In the genomic region with DNA sequence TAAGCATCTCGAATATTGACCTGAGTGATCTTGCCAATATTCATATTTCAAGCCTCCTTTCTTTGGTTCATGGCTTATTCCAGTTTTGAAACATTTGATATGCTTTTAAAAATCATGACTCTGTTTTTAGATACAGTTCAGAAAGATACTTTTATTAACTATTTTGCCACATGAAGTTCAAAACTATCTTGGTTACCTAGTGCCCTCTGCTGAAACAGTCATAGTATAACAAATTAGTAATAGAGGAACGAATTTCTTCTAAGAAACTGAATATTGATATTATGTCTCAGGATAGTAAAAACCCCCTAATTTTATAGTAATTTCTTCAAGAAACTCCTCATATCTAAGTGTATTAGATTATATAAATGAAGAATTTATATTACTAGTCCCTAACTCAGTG, we compare ENCODE assay signal across 9 cellular contexts. TPM values are rescaled to one million over a fixed set of nuclear protein-coding genes. Genes with fewer than 3 reads are reported as not detected.
DNase-seq lines count a peak whose midpoint lies in the region; ATAC-seq, FAIRE-seq and TF ChIP-seq lines count a peak whose summit lies in the region.
"Had no signal": no experiment of that assay in that cellular context is flagged by ENCODE, and none has a peak within 500 bp of the region (broad histone marks: within the 10 kb centered on the region; RNA-seq: fewer than 3 reads in every experiment).

No MANE protein-coding gene starts in this region.

- H3K4me3 ChIP-seq in GM12878, result no peak overlapping the region

- H3K27me3 Mint-ChIP-seq in mesothelial cell of epicardium (ENCODE audit: low read depth), result no peaks in the 10 kb centered on the region

- no peak for TF ChIP-seq POLR2A in GM12878 (IDR thresholded peaks at IDR 0.05; ENCODE audit: low read depth, low read length)

- H3K4me1 ChIP-seq in GM12878 (ENCODE audit: control insufficient read depth, insufficient read depth, low read length), result no peaks in the 10 kb centered on the region

- RAD21 ChIA-PET in GM12878 (lab: Charles Lee; ENCODE audit: unreplicated experiment), result no interaction called here

- H3K27ac Mint-ChIP-seq in mesothelial cell of epicardium, result no peak overlapping the region
- H3K27ac Mint-ChIP-seq: activated B cell treated with CpG ODN at 0.5 μM for 24 hours had no signal

- WGBS in GM12878 (ENCODE audit: insufficient coverage, insufficient replicate concordance, low lambda C conversion rate, missing lambda C conversion rate), result 15% methylated on average over 2 of the region's 2 CpGs

- no peak overlapping the region for H2AFZ ChIP-seq in GM12878 (ENCODE audit: control insufficient read depth, low read depth, low read length)

- in situ Hi-C loops in GM12878 (cut with MboI), result loop anchor here (10.0 to 25.0 kb wide), 2 partner anchors 640 to 663 kb away; no protein-coding TSS in a partner anchor

- FAIRE-seq in GM12878 (lab: Jason Lieb, UNC), result no peak

- no peak overlapping the region for H3K4me3 Mint-ChIP-seq in mesothelial cell of epicardium
- H3K4me3 Mint-ChIP-seq: activated B cell treated with CpG ODN at 0.5 μM for 24 hours had no signal

- H3K4me1 Mint-ChIP-seq in mesothelial cell of epicardium, result peaks cover 9% of the 10 kb centered on the region
- H3K4me1 Mint-ChIP-seq: activated B cell treated with CpG ODN at 0.5 μM for 24 hours had no signal

- H3K9me3 ChIP-seq in GM12878 (replicated peaks; ENCODE audit: control insufficient read depth, insufficient read depth, low read length), result no peaks in the 10 kb centered on the region

- intact Hi-C loops in GM12878 (cut with micrococcal nuclease; ENCODE audit: unreplicated experiment), result loop anchor here (5.0 kb wide), 2 partner anchors 652 to 1332 kb away; no protein-coding TSS in a partner anchor

- TF ChIP-seq EP300 in GM12878 (IDR thresholded peaks at IDR 0.05; ENCODE audit: borderline replicate concordance in 1 of 2, control insufficient read depth in 1 of 2, low read depth in 2 of 2, low read length in 2 of 2), result no peak

- H3K4me2 ChIP-seq in GM12878 (ENCODE audit: control insufficient read depth, insufficient read depth), result no peak overlapping the region

- H3K36me3 Mint-ChIP-seq in mesothelial cell of epicardium, result no peaks in the 10 kb centered on the region

- no peak overlapping the region for H3K27ac ChIP-seq in GM12878 (ENCODE audit: control insufficient read depth, insufficient read depth)

- POLR2A ChIA-PET in GM12878 (lab: Charles Lee), result no interaction called here

- peak; percentile 1 for DNase-seq in DMS153 (lab: John Stamatoyannopoulos, UW)
- DNase-seq in GM12878 (ENCODE audit: low read depth, low spot score), result no peak
- no peak for DNase-seq in mesothelial cell of epicardium (ENCODE audit: low spot score in 2 of 2, unreplicated experiment in 2 of 2)
- DNase-seq in occipital lobe (lab: John Stamatoyannopoulos, UW), result no peak
- DNase-seq in GM20000 (ENCODE audit: low spot score), result no peak
- DNase-seq: activated B cell treated with CpG ODN at 0.5 μM for 24 hours had no signal

- no peaks in the 10 kb centered on the region for H3K79me2 ChIP-seq in GM12878 (ENCODE audit: control insufficient read depth, insufficient read depth, low read length)

- peak; percentile 60 for TF ChIP-seq RAD21 in GM12878 (IDR thresholded peaks at IDR 0.05; ENCODE audit: insufficient read depth, low read depth, low read length)

- TF ChIP-seq CTCF in LNCAP (IDR thresholded peaks at IDR 0.05) (peak; percentile 67), GM12878 (IDR thresholded peaks at IDR 0.05 in 2 of 3, conservative IDR thresholded peaks at IDR 0.05 in 1 of 3; ENCODE audit: control insufficient read depth in 2 of 3, extremely low read depth in 1 of 3, insufficient read depth in 1 of 3, low read depth in 3 of 3, low read length in 3 of 3) (peak in 1 of 3 experiments; percentile 11; a peak in 3 of 6 replicates), mesothelial cell of epicardium (IDR thresholded peaks at IDR 0.05; ENCODE audit: unreplicated experiment) (peak; percentile 19), GM20000 (IDR thresholded peaks at IDR 0.05; ENCODE audit: extremely low read depth, missing control alignments) (no peak)

- H3K36me3 ChIP-seq in GM12878 (ENCODE audit: control insufficient read depth in 2 of 2, insufficient read depth in 2 of 2, low read length in 1 of 2), result no peaks in the 10 kb centered on the region

- no peaks in the 10 kb centered on the region for H3K27me3 ChIP-seq in GM12878 (replicated peaks in 1 of 2; ENCODE audit: control insufficient read depth in 2 of 2, insufficient read depth in 2 of 2, low read length in 1 of 2)

- CTCF ChIA-PET in GM12878 (lab: Yijun Ruan, JAX), result interaction anchor here (1.0 kb wide), 1 partner anchor 645 kb away, joined by 3 read pairs; no protein-coding TSS in a partner anchor

- no peak overlapping the region for H3K9ac ChIP-seq in GM12878 (ENCODE audit: control insufficient read depth, insufficient read depth, low read length)

- BruUV-seq in GM12878 (replicated peaks; lab: Mats Ljungman, UMichigan), result no TSS peak

- ATAC-seq in GM12878 (no peak), HG03342 (IDR thresholded peaks at IDR 0.05; ENCODE audit: unreplicated experiment) (no peak), GM18867 (IDR thresholded peaks at IDR 0.05; ENCODE audit: unreplicated experiment) (no peak)

- no peaks in the 10 kb centered on the region for H4K20me1 ChIP-seq in GM12878 (ENCODE audit: control insufficient read depth, insufficient read depth)

- SMC1A ChIA-PET in GM12878 (lab: Charles Lee; ENCODE audit: uncharacterized antibody, unreplicated experiment), result no interaction called here

- H3K9me3 Mint-ChIP-seq in mesothelial cell of epicardium, result peaks cover 6% of the 10 kb centered on the region
- H3K9me3 Mint-ChIP-seq: activated B cell treated with CpG ODN at 0.5 μM for 24 hours had no signal

TF ChIP-seq in GM12878, 131 proteins besides CTCF, POLR2A, EP300 and RAD21:
- no peak for TF ChIP-seq FOXM1 (IDR thresholded peaks at IDR 0.05; ENCODE audit: low read depth, low read length)
- peak; percentile 48; the same call in 1 of the 2 replicates for TF ChIP-seq SMC3 (IDR thresholded peaks at IDR 0.05; ENCODE audit: borderline replicate concordance, low read length)

RNA-seq across cellular contexts. Expression of a gene that starts 52.6 kb away (rescaled TPM):
- total RNA-seq in GM12878 (2013; cell fraction: nucleolus; rRNA removed), result 79.1 and 81.8 TPM in 2 replicates
- total RNA-seq in GM12878 (2014; rRNA removed) (22.5 and 25.0 TPM in 2 replicates), GM12878 (2014; rRNA removed; fragmentation: Illumina TruSeq; extraction: Trizol) (30.9 and 34.7 TPM in 2 replicates), GM12878 (2021) (31.9 and 33.9 TPM in 2 replicates), mesothelial cell of epicardium (43.7 to 52.0 TPM (median 48.1 TPM) in 3 replicates), occipital lobe (36.7 TPM)
- 6.3 TPM for polyA plus RNA-seq in GM12878 (2011; ENCODE audit: low read depth)
- polyA plus RNA-seq in GM12878 (2011; rRNA removed) (18.2 and 19.3 TPM in 2 replicates), GM12878 (2014; fragmentation: Illumina TruSeq; extraction: Trizol) (9.9 and 11.7 TPM in 2 replicates), GM12878 (2014; fragmentation: Nextera tagmentation; extraction: Ambion mirVana) (1 to 10 TPM; 1.4 to 3.2 TPM), GM12878 (2014; rRNA removed) (7.9 and 10.1 TPM in 2 replicates), GM12878 (2016; fragmentation: Nextera tagmentation; extraction: Ambion mirVana) (10 to 100 TPM; 11.7 to 12.0 TPM)
- polyA plus RNA-seq in GM12878 (2011; cell fraction: cytosol; rRNA removed), result 10.6 and 12.0 TPM in 2 replicates
- 11.7 and 13.3 TPM in 2 replicates for polyA plus RNA-seq in GM12878 (2011; cell fraction: nucleus; rRNA removed)
- polyA plus RNA-seq in GM12878 (2012), result 5.4 and 5.5 TPM in 2 replicates
- polyA minus RNA-seq in GM12878 (2011; rRNA and poly(A)+ RNA removed), result 81.1 and 96.3 TPM in 2 replicates
- polyA minus RNA-seq in GM12878 (2011; cell fraction: cytosol; rRNA and poly(A)+ RNA removed), result 26.2 and 32.3 TPM in 2 replicates
- polyA minus RNA-seq in GM12878 (2011; cell fraction: nucleus; rRNA and poly(A)+ RNA removed), result 25.9 and 44.9 TPM in 2 replicates
